Comparison of ENCODE assay signal across 1 cellular context in genomic region chr6:21529431-21529830, GRCh38.
TF ChIP-seq lines count a peak whose summit lies in the region.

No MANE protein-coding gene starts in this region.

TF ChIP-seq in GM23338, 12 proteins besides CTCF, POLR2A, EP300 and RAD21 (continued from another document):
- TF ChIP-seq ZNF462 (CRISPR knock-in tag; IDR thresholded peaks at IDR 0.05) = no peak
TF ChIP-seq in GM23338: peak in this region for 0.
